ENCODE assay signal across 5 cellular contexts in the genomic region with DNA sequence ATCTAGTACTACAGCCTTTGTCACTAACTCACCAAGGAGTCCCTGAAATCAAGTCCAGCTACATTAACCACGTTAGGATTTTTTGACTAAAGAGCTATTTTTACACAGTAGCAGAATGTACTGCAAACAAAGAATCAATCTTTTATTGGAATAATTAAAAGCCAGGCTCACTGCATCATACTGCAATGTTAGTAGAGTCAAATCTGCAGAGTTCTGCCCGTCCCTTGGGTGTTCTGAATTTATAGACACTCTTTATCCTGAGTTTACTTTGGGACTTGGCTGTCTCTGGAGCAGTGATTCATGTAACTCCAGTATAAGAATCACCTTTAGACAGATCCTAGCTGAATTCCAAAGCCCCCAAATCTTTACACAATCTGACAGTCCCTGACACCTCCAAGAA.
"Had no signal": no experiment of that assay in that cellular context is flagged by ENCODE, and none has a peak within 500 bp of the region (broad histone marks: within the 10 kb centered on the region; RNA-seq: fewer than 3 reads in every experiment).

No MANE protein-coding gene starts in this region.

- H3K4me2 ChIP-seq: GM23338 had no signal

- H3K9me3 Mint-ChIP-seq: GM23338, H9 had no signal

- H3K4me1 Mint-ChIP-seq: GM23338, H9 had no signal

- H3K4me3 ChIP-seq: GM23338, K562 had no signal

- DNase-seq: H9, HCEC 1CT, IMR-90 had no signal

- H3K4me3 Mint-ChIP-seq: GM23338, H9 had no signal

- H3K27ac Mint-ChIP-seq: GM23338, H9 had no signal
